ENCODE assay signal across 33 cellular contexts in the genomic region with DNA sequence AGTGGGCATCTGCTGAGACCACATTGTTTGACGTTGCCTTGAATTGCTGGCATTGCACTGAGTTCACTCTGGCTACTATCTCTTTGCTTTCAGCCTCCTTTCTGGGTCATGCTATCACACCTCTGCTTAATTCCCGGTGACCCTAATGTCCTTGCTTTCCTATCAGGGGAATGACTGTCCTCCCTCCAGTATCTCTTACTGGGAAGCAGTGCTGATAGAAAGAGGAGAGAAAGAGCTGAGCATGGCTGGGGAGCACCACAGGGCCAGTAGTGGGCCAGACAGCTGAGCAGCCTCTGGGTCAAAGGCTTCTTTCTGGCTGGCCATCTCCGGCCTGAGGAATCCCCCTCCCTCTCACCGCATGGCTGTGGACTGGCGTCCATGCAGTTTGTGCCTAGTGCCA.
"Had no signal": no experiment of that assay in that cellular context is flagged by ENCODE, and none has a peak within 500 bp of the region (broad histone marks: within the 10 kb centered on the region; RNA-seq: fewer than 3 reads in every experiment).

No MANE protein-coding gene starts in this region.

- H3K36me3 ChIP-seq: adrenal gland, brain microvascular endothelial cell, breast epithelium had no signal

- H3K27ac ChIP-seq: adrenal gland, body of pancreas, brain microvascular endothelial cell, breast epithelium, VCaP had no signal

- H3K4me3 ChIP-seq: adrenal gland, body of pancreas, breast epithelium had no signal

- DNase-seq: activated B cell treated with CpG ODN at 0.5 μM for 24 hours; activated CD4-positive, alpha-beta memory T cell treated with anti-CD3 and anti-CD28 coated beads for 36 hours; activated CD4-positive, alpha-beta T cell treated with anti-CD3 and anti-CD28 coated beads for 4 hours; activated CD4-positive, alpha-beta T cell treated with anti-CD3 and anti-CD28 coated beads, Interleukin-2, amount 10 ng/mL, durations not matched to agents 24 days and 14 days; activated CD4-positive, alpha-beta T cell treated with anti-CD3 and anti-CD28 coated beads, Interleukin-2, amount 50 U/mL, for 1 hour; activated CD4-positive, alpha-beta T cell treated with anti-CD3 and anti-CD28 coated beads, Interleukin-2, amount 50 U/mL, for 4 hours; activated CD4-positive, CD25-positive, alpha-beta regulatory T cell treated with anti-CD3 and anti-CD28 coated beads, Interleukin-2, amount 50 U/mL, for 72 hours; activated CD8-positive, alpha-beta memory T cell treated with anti-CD3 and anti-CD28 coated beads, Interleukin-2, amount 50 U/mL, for 4 hours; activated CD8-positive, alpha-beta T cell treated with anti-CD3 and anti-CD28 coated beads for 36 hours; activated effector memory CD4-positive, alpha-beta T cell treated with anti-CD3 and anti-CD28 coated beads, Interleukin-2, amount 50 U/mL, for 16 hours; activated gamma-delta T cell treated with Interleukin-2 at 50 U/mL for 16 hours; activated naive CD4-positive, alpha-beta T cell; activated naive CD4-positive, alpha-beta T cell treated with anti-CD3 and anti-CD28 coated beads for 36 hours; activated naive CD4-positive, alpha-beta T cell treated with anti-CD3 and anti-CD28 coated beads, Interleukin-2, amount 50 U/mL, for 16 hours; activated naive CD8-positive, alpha-beta T cell treated with anti-CD3 and anti-CD28 coated beads for 36 hours; activated T-cell treated with anti-CD3 and anti-CD28 coated beads for 4 hours; activated T-cell treated with anti-CD3 and anti-CD28 coated beads, Interleukin-2, amount 50 U/mL, for 1 hour; activated T-cell treated with anti-CD3 and anti-CD28 coated beads, Interleukin-2, amount 50 U/mL, for 4 hours; activated T-cell treated with anti-CD3 and anti-CD28 coated beads, Interleukin-2, amount 50 U/mL, for 72 hours; adrenal gland; amniotic stem cell; aorta; body of pancreas; brain microvascular endothelial cell; central memory CD4-positive, alpha-beta T cell; SW 1271; T-helper 1 cell; T-helper 2 cell; T-helper 9 cell had no signal

- H3K9me3 ChIP-seq: adrenal gland, body of pancreas, breast epithelium had no signal

- ATAC-seq: activated CD8-positive, alpha-beta T cell treated with anti-CD3 and anti-CD28 coated beads for 36 hours; activated naive CD4-positive, alpha-beta T cell treated with anti-CD3 and anti-CD28 coated beads, Interleukin-2, amount 50 U/mL, for 72 hours; activated T-cell treated with anti-CD3 and anti-CD28 coated beads, Interleukin-2, amount 50 U/mL, for 4 hours; activated T-cell treated with anti-CD3 and anti-CD28 coated beads, Interleukin-2, amount 50 U/mL, for 72 hours; activated T-helper 17 cell treated with anti-CD3 and anti-CD28 coated beads, Interleukin-2, amount 50 U/mL, for 72 hours; body of pancreas had no signal

- H3K4me1 ChIP-seq: adrenal gland, body of pancreas, breast epithelium had no signal

- H3K27me3 ChIP-seq: adrenal gland, body of pancreas, brain microvascular endothelial cell, breast epithelium had no signal
